8 cellular contexts compared by ENCODE assay signal in the genomic region with DNA sequence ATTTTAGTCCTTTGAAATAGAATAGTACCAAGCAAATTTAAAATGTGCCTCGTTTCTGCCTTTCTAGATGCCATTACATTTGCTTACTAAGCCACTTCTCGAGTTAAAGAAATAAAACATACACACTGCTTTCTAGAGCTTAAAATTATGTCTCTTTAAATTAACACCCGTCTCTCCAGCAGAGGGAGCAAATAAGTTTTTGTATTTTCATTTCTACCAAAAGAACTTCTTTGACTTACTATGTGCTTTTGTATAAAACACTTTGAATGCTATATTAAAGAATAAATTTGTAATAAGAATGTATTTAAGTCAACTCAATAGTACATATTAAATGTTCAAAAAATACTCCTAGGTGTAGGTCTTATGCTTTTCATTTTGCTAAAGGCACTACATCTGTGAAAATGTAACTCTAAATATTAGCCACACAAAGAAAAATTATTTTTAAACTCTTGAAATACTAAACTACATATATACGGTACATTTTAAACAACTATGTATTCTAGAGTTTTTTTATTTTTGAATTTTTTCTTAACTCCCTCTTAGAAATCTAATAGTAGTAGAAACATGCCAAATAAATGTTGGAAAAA.
A peak's percentile ranks its signal among the peaks of the same experiment; 100 is the strongest.
DNase-seq lines count a peak whose midpoint lies in the region; ATAC-seq and TF ChIP-seq lines count a peak whose summit lies in the region.

No MANE protein-coding gene starts in this region.

- H3K4me3 ChIP-seq in GM12865 (ENCODE audit: low read depth, low read length) = no peak overlapping the region
- no peak overlapping the region for H3K4me3 ChIP-seq in LNCaP clone FGC (ENCODE audit: low read depth, low read length)

- POLR2A ChIA-PET in activated CD4-positive, alpha-beta memory T cell treated with anti-CD3 and anti-CD28 coated beads for 36 hours (lab: Charles Lee) = no interaction called here

- ATAC-seq in HG03457 (IDR thresholded peaks at IDR 0.05; ENCODE audit: unreplicated experiment) = no peak

- intact Hi-C loops in activated CD4-positive, alpha-beta memory T cell treated with anti-CD3 and anti-CD28 coated beads for 36 hours (cut with micrococcal nuclease) = no loop called here

- peaks cover 15% of the 10 kb centered on the region for H3K9me3 Mint-ChIP-seq in nephron progenitor cell
- H3K9me3 Mint-ChIP-seq in activated CD4-positive, alpha-beta memory T cell treated with anti-CD3 and anti-CD28 coated beads for 36 hours = no peaks in the 10 kb centered on the region

- H3K27me3 Mint-ChIP-seq in nephron progenitor cell (ENCODE audit: low read depth, poor library complexity) = no peaks in the 10 kb centered on the region
- peaks cover 3% of the 10 kb centered on the region for H3K27me3 Mint-ChIP-seq in activated CD4-positive, alpha-beta memory T cell treated with anti-CD3 and anti-CD28 coated beads for 36 hours

- no peak overlapping the region for H3K4me3 Mint-ChIP-seq in nephron progenitor cell
- H3K4me3 Mint-ChIP-seq in activated CD4-positive, alpha-beta memory T cell treated with anti-CD3 and anti-CD28 coated beads for 36 hours = no peak overlapping the region

- CTCF ChIA-PET in activated CD4-positive, alpha-beta memory T cell treated with anti-CD3 and anti-CD28 coated beads for 36 hours (lab: Charles Lee) = interaction anchor here (0.7 to 1.0 kb wide), 3 partner anchors 11 to 328 kb away, joined by 3 to 4 read pairs (median 3); no protein-coding TSS in a partner anchor

- H3K4me1 Mint-ChIP-seq in nephron progenitor cell = peaks cover 34% of the 10 kb centered on the region
- H3K4me1 Mint-ChIP-seq in activated CD4-positive, alpha-beta memory T cell treated with anti-CD3 and anti-CD28 coated beads for 36 hours (ENCODE audit: low read depth) = no peaks in the 10 kb centered on the region

- H3K36me3 Mint-ChIP-seq in nephron progenitor cell (ENCODE audit: low read depth) = peaks cover 10% of the 10 kb centered on the region
- H3K36me3 Mint-ChIP-seq in activated CD4-positive, alpha-beta memory T cell treated with anti-CD3 and anti-CD28 coated beads for 36 hours = no peaks in the 10 kb centered on the region

- DNase-seq in GM12865 (ENCODE audit: low read depth) = no peak
- DNase-seq in LNCaP clone FGC (ENCODE audit: low read depth) = no peak
- peak; percentile 4 for DNase-seq in amniotic epithelial cell (ENCODE audit: low read depth)
- DNase-seq in nephron progenitor cell = no peak
- no peak for DNase-seq in NCI-H526 treated with DMSO at 0.1 percent for 48 hours (lab: John Stamatoyannopoulos, UW)
- no peak for DNase-seq in HuH-7 (ENCODE audit: low spot score)
- DNase-seq in activated CD4-positive, alpha-beta memory T cell treated with anti-CD3 and anti-CD28 coated beads for 36 hours = no peak

- peak; percentile 6 for TF ChIP-seq CTCF in GM12865 (IDR thresholded peaks at IDR 0.05; ENCODE audit: insufficient read depth, low read depth, low read length, missing control alignments)
- TF ChIP-seq CTCF in LNCaP clone FGC (IDR thresholded peaks at IDR 0.05; ENCODE audit: control insufficient read depth, extremely low read depth, insufficient read depth) = peak; percentile 39
- peak; percentile 42 for TF ChIP-seq CTCF in nephron progenitor cell (IDR thresholded peaks at IDR 0.05)

- no peak overlapping the region for H3K27ac Mint-ChIP-seq in nephron progenitor cell
- H3K27ac Mint-ChIP-seq in activated CD4-positive, alpha-beta memory T cell treated with anti-CD3 and anti-CD28 coated beads for 36 hours = no peak overlapping the region
